1 cellular context compared by ENCODE assay signal in the genomic region with DNA sequence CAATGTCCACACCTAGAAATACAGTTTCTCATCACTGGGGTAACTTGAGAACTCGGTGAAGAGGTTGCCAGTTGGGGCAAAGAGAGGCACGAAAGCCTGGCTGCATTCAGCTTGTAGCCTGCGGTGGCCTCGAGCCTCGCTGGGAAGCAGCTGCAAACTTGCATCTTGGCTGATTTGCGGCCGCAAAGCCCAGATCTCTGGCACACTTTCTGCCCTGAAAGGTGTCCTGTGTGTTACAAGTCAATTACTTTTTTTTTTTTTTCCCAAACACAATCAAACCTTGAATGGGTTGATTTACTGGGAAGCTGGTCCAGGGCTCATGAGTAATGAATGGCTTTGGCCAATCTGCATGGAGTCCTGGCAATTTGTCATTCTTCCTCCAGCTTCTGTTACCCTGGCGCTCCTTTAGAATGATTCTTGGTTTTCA.
TF ChIP-seq lines count a peak whose summit lies in the region.

No MANE protein-coding gene starts in this region.

TF ChIP-seq in GM12878, 131 proteins besides CTCF, POLR2A, EP300 and RAD21:
- TF ChIP-seq USF2 (IDR thresholded peaks at IDR 0.05; ENCODE audit: borderline replicate concordance, low read depth, low read length) = no peak
- TF ChIP-seq EED (IDR thresholded peaks at IDR 0.05; ENCODE audit: low read depth) = no peak; the same call in 1 of the 2 replicates
- no peak for TF ChIP-seq SMC3 (IDR thresholded peaks at IDR 0.05; ENCODE audit: borderline replicate concordance, low read length)
- no peak for TF ChIP-seq MXI1 (IDR thresholded peaks at IDR 0.05; ENCODE audit: low read depth, low read length)
- TF ChIP-seq NFYA (IDR thresholded peaks at IDR 0.05; ENCODE audit: borderline replicate concordance, low read depth, low read length) = no peak
- TF ChIP-seq RCOR1 (conservative IDR thresholded peaks at IDR 0.05; ENCODE audit: low read depth, low read length) = no peak
- no peak for TF ChIP-seq PAX5 (IDR thresholded peaks at IDR 0.05; ENCODE audit: borderline replicate concordance, low read depth, low read length)
- no peak for TF ChIP-seq PKNOX1 (IDR thresholded peaks at IDR 0.05)
- TF ChIP-seq NR2C1 (IDR thresholded peaks at IDR 0.05) = no peak
- no peak for TF ChIP-seq CBFB (IDR thresholded peaks at IDR 0.05; ENCODE audit: low read depth)
- no peak for TF ChIP-seq HSF1 (IDR thresholded peaks at IDR 0.05; ENCODE audit: low read depth, low read length)
- TF ChIP-seq ZSCAN29 (IDR thresholded peaks at IDR 0.05) = no peak
- no peak for TF ChIP-seq PML (IDR thresholded peaks at IDR 0.05; ENCODE audit: low read length)
- TF ChIP-seq ZZZ3 (IDR thresholded peaks at IDR 0.05; ENCODE audit: control insufficient read depth, insufficient read length, low read depth) = no peak
- TF ChIP-seq HDGF (IDR thresholded peaks at IDR 0.05) = no peak
